ENCODE assay signal across 9 cellular contexts in genomic region chr10:46028584-46029570, GRCh38. TPM values are rescaled to one million over a fixed set of nuclear protein-coding genes. Genes with fewer than 3 reads are reported as not detected.
DNase-seq lines count a peak whose midpoint lies in the region; ATAC-seq, FAIRE-seq and TF ChIP-seq lines count a peak whose summit lies in the region.
"Had no signal": no experiment of that assay in that cellular context is flagged by ENCODE, and none has a peak within 500 bp of the region (broad histone marks: within the 10 kb centered on the region; RNA-seq: fewer than 3 reads in every experiment).

No MANE protein-coding gene starts in this region.

- peak; percentile 52 for DNase-seq in DMS 273 (lab: John Stamatoyannopoulos, UW; ENCODE audit: unreplicated experiment)
- no peak for DNase-seq in DMS 273 treated with DMSO at 0.1 percent for 48 hours (lab: John Stamatoyannopoulos, UW)
- DNase-seq in SK-N-MC (ENCODE audit: low read depth, low spot score), result peak; percentile 50
- peak; percentile 52 for DNase-seq in urothelium cell line (ENCODE audit: low spot score)

- WGBS in mesodermal cell (ENCODE audit: insufficient coverage in 2 of 2), 2 experiments, result 23 to 58% methylated on average over 2 to 3 of the region's 7 CpGs

- peak; percentile 65; the same call in 1 of the 2 replicates for TF ChIP-seq CTCF in KMS-11 (conservative IDR thresholded peaks at IDR 0.05; ENCODE audit: low read depth, low read length)

- peaks cover 9% of the 10 kb centered on the region; the same call in 1 of the 2 replicates for H4K20me1 ChIP-seq in KMS-11 (ENCODE audit: insufficient read depth)

- H3K36me3 ChIP-seq in KMS-11 (ENCODE audit: insufficient read depth) (no peaks in the 10 kb centered on the region), SK-N-MC (ENCODE audit: insufficient read depth, low read length) (no peaks in the 10 kb centered on the region), mesodermal cell (ENCODE audit: control insufficient read depth, insufficient read depth, low read length) (peaks cover 25% of the 10 kb centered on the region)

- H3K4me2 ChIP-seq in KMS-11, result peak overlapping the region; percentile 71

- no peaks in the 10 kb centered on the region for H3K9me3 ChIP-seq in SK-N-MC (ENCODE audit: low read depth, low read length)
- no peaks in the 10 kb centered on the region for H3K9me3 ChIP-seq in mesodermal cell (ENCODE audit: control insufficient read depth, low read length)

- H3K36me3 Mint-ChIP-seq in dendritic cell treated with granulocyte-macrophage colony-stimulating factor and Interleukin-4, amounts not matched to agents 40 ng/mL and 50 ng/mL, for 4 days (ENCODE audit: low read depth), result peaks cover 38% of the 10 kb centered on the region

- H3K27me3 ChIP-seq in KMS-11 (ENCODE audit: insufficient read depth, low read depth), result no peaks in the 10 kb centered on the region

- H3K4me3 Mint-ChIP-seq in dendritic cell treated with granulocyte-macrophage colony-stimulating factor and Interleukin-4, amounts not matched to agents 40 ng/mL and 50 ng/mL, for 4 days, result peak overlapping the region; percentile 97

- H3K9me3 Mint-ChIP-seq in dendritic cell treated with granulocyte-macrophage colony-stimulating factor and Interleukin-4, amounts not matched to agents 40 ng/mL and 50 ng/mL, for 4 days, result no peaks in the 10 kb centered on the region

- H3K27ac ChIP-seq in KMS-11 (no peak overlapping the region; the same call in 1 of the 2 replicates), SK-N-MC (peak overlapping the region; percentile 54; the same call in 1 of the 2 replicates), mesodermal cell (ENCODE audit: low read depth, low read length, severe bottlenecking) (no peak overlapping the region)

- H3K27ac Mint-ChIP-seq in dendritic cell treated with granulocyte-macrophage colony-stimulating factor and Interleukin-4, amounts not matched to agents 40 ng/mL and 50 ng/mL, for 4 days, result peak overlapping the region; percentile 98

- ATAC-seq in GM19463 (IDR thresholded peaks at IDR 0.05; ENCODE audit: unreplicated experiment), result peak; percentile 47

- peaks cover 39% of the 10 kb centered on the region for H3K4me1 ChIP-seq in KMS-11 (ENCODE audit: low read depth, poor library complexity, severe bottlenecking)
- H3K4me1 ChIP-seq in mesodermal cell (ENCODE audit: control insufficient read depth, insufficient read depth, low read length, poor library complexity, severe bottlenecking), result peaks cover 41% of the 10 kb centered on the region

- H3K79me2 ChIP-seq in KMS-11 (ENCODE audit: insufficient read depth, low read depth), result peaks cover 66% of the 10 kb centered on the region

- intact Hi-C loops in dendritic cell treated with granulocyte-macrophage colony-stimulating factor and Interleukin-4, amounts not matched to agents 40 ng/mL and 50 ng/mL, for 4 days (cut with micrococcal nuclease), result loop anchor here (2.0 to 5.0 kb wide), 2 partner anchors 14 to 47 kb away; no protein-coding TSS in a partner anchor

- no peak for FAIRE-seq in urothelium cell line (lab: Jason Lieb, UNC)
- FAIRE-seq: A204.1 had no signal

- peak overlapping the region; percentile 88; the same call in 1 of the 2 replicates for H3K9ac ChIP-seq in KMS-11
- H3K9ac ChIP-seq in SK-N-MC (ENCODE audit: insufficient read length), result peak overlapping the region; percentile 89

- H2AFZ ChIP-seq in KMS-11 (ENCODE audit: low read depth), result no peak overlapping the region

- H3K4me3 ChIP-seq in KMS-11 (IDR thresholded peaks at IDR 0.05; ENCODE audit: insufficient read depth, low read depth, low read length), result peak overlapping the region; percentile 50
- H3K4me3 ChIP-seq in SK-N-MC, result peak overlapping the region; percentile 81
- peak overlapping the region; percentile 88 for H3K4me3 ChIP-seq in mesodermal cell (ENCODE audit: extremely low read depth, insufficient read depth, low read length, poor library complexity, severe bottlenecking)

- H3K27me3 Mint-ChIP-seq in dendritic cell treated with granulocyte-macrophage colony-stimulating factor and Interleukin-4, amounts not matched to agents 40 ng/mL and 50 ng/mL, for 4 days, result no peaks in the 10 kb centered on the region

- peaks cover 73% of the 10 kb centered on the region for H3K4me1 Mint-ChIP-seq in dendritic cell treated with granulocyte-macrophage colony-stimulating factor and Interleukin-4, amounts not matched to agents 40 ng/mL and 50 ng/mL, for 4 days (ENCODE audit: low read depth)

RNA-seq across cellular contexts. Expression of gene NCOA4, which starts 1.5 kb away (rescaled TPM):
- polyA plus RNA-seq in mesodermal cell (2013, experiment 1 of 2), result 119 TPM
- polyA plus RNA-seq in mesodermal cell (2013, experiment 2 of 2), result 124 TPM

RNA-seq across cellular contexts. Expression of gene MSMB, which starts 17.2 kb away (rescaled TPM):
- polyA plus RNA-seq in mesodermal cell (2013, experiment 1 of 2), result not detected
- not detected for polyA plus RNA-seq in mesodermal cell (2013, experiment 2 of 2)

RNA-seq across cellular contexts. Expression of gene TIMM23, which starts 56.6 kb away (rescaled TPM):
- polyA plus RNA-seq in mesodermal cell (2013, experiment 1 of 2), result 84.4 TPM
- polyA plus RNA-seq in mesodermal cell (2013, experiment 2 of 2), result 80.4 TPM
